ENCODE assay signal across 14 cellular contexts in the genomic region with DNA sequence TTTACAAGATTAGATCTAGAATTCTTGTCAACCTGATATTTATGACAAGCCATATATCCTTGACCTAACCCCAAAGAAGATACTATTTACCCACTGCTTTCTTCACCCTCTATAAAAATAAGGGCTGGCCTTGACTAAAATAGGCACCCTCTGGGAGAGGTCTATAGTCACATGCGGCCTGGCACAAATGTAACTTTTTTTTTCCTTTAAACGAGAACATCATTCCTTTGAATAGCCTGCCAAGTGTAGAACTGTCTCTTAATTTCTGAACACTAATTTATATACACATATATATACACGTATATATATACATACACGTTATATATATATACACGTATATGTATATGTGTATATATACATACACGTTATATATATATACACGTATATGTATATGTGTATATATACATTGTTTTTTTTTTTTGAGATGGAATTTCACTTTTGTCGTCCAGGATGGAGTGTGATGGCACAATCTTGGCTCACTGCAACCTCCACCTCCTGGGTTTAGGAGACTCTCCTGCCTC. TPM values are rescaled to one million over a fixed set of nuclear protein-coding genes. Genes with fewer than 3 reads are reported as not detected.
DNase-seq lines count a peak whose midpoint lies in the region; ATAC-seq and TF ChIP-seq lines count a peak whose summit lies in the region.
"Had no signal": no experiment of that assay in that cellular context is flagged by ENCODE, and none has a peak within 500 bp of the region (broad histone marks: within the 10 kb centered on the region; RNA-seq: fewer than 3 reads in every experiment).

No MANE protein-coding gene starts in this region.

- no peaks in the 10 kb centered on the region for H3K9me3 Mint-ChIP-seq in effector memory CD8-positive, alpha-beta T cell
- H3K9me3 Mint-ChIP-seq in naive B cell: peaks cover 0 to 9% (median 3%) of the 10 kb centered on the region in 7 donors

- peaks cover 72% of the 10 kb centered on the region for H3K4me1 ChIP-seq in vagina

- no peak for TF ChIP-seq POLR2A in vagina (IDR thresholded peaks at IDR 0.05)

- no peak overlapping the region for H3K4me3 Mint-ChIP-seq in effector memory CD8-positive, alpha-beta T cell
- H3K4me3 Mint-ChIP-seq in naive B cell: peak overlapping the region in 1 of 8 donors; percentile 25
- H3K4me3 Mint-ChIP-seq: activated naive CD8-positive, alpha-beta T cell treated with anti-CD3 and anti-CD28 coated beads, Interleukin-2, amount 10 ng/mL, durations not matched to agents 7 days and 5 days had no signal

- intact Hi-C loops in Right ventricle myocardium inferior (cut with DNase I) (loop anchor here (2.0 kb wide), 1 partner anchor 14 kb away; no protein-coding TSS in a partner anchor), cardiac septum (cut with DNase I) (no loop called here), vagina (cut with DNase I) (no loop called here)

- H3K36me3 ChIP-seq in vagina: no peaks in the 10 kb centered on the region

- H3K27me3 ChIP-seq in vagina: no peaks in the 10 kb centered on the region
- H3K27me3 ChIP-seq: dorsolateral prefrontal cortex, SJSA1 had no signal

- TF ChIP-seq CTCF in vagina (IDR thresholded peaks at IDR 0.05): no peak

- no peaks in the 10 kb centered on the region for H3K9me3 ChIP-seq in vagina

- H3K27ac ChIP-seq in vagina: peak overlapping the region; percentile 59
- H3K27ac ChIP-seq: SJSA1 had no signal

- peak; percentile 40 for ATAC-seq in Right ventricle myocardium inferior
- no peak for ATAC-seq in effector memory CD8-positive, alpha-beta T cell (replicated peaks)
- no peak for ATAC-seq in naive B cell (ENCODE audit: low read depth in 2 of 2)
- ATAC-seq in GM21381 (IDR thresholded peaks at IDR 0.05; ENCODE audit: unreplicated experiment): no peak
- ATAC-seq in GM19023 (IDR thresholded peaks at IDR 0.05; ENCODE audit: unreplicated experiment): no peak

- H3K4me1 Mint-ChIP-seq in effector memory CD8-positive, alpha-beta T cell (ENCODE audit: low read depth in 2 of 2): peaks cover 52 to 68% of the 10 kb centered on the region in 2 donors
- H3K4me1 Mint-ChIP-seq in naive B cell: peaks cover 40 to 90% (median 81%) of the 10 kb centered on the region in 3 donors

- peaks cover 25% of the 10 kb centered on the region for H3K36me3 Mint-ChIP-seq in effector memory CD8-positive, alpha-beta T cell (ENCODE audit: insufficient read depth)
- H3K36me3 Mint-ChIP-seq in naive B cell: peaks cover 1 to 3% of the 10 kb centered on the region in 2 donors

- no peak for DNase-seq in Right ventricle myocardium inferior (ENCODE audit: missing footprints)
- DNase-seq in cardiac septum (ENCODE audit: low spot score): no peak
- no peak for DNase-seq in effector memory CD8-positive, alpha-beta T cell
- DNase-seq in naive B cell: no peak
- no peak for DNase-seq in vagina (ENCODE audit: extremely low spot score in 2 of 2)
- no peak for DNase-seq in NK-92 treated with Interleukin-12 subunit alpha and Interleukin-12 subunit beta, amount 100 ng/mL, for 24 hours (lab: John Stamatoyannopoulos, UW)
- DNase-seq: activated CD4-positive, alpha-beta T cell treated with anti-CD3 and anti-CD28 coated beads for 4 hours; activated naive CD8-positive, alpha-beta T cell treated with anti-CD3 and anti-CD28 coated beads, Interleukin-2, amount 10 ng/mL, durations not matched to agents 7 days and 5 days; dorsolateral prefrontal cortex; GDM1; NCI-H526 treated with DMSO at 0.1 percent for 48 hours had no signal

- peak overlapping the region; percentile 67 to 97 for H3K27ac Mint-ChIP-seq in effector memory CD8-positive, alpha-beta T cell
- H3K27ac Mint-ChIP-seq in naive B cell: peak overlapping the region; percentile 90 to 99 (median 98)

- H3K4me3 ChIP-seq in vagina: no peak overlapping the region
- H3K4me3 ChIP-seq: dorsolateral prefrontal cortex, SJSA1 had no signal

- H3K27me3 Mint-ChIP-seq in effector memory CD8-positive, alpha-beta T cell: no peaks in the 10 kb centered on the region
- no peaks in the 10 kb centered on the region for H3K27me3 Mint-ChIP-seq in naive B cell
- H3K27me3 Mint-ChIP-seq: activated naive CD8-positive, alpha-beta T cell treated with anti-CD3 and anti-CD28 coated beads, Interleukin-2, amount 10 ng/mL, durations not matched to agents 7 days and 5 days had no signal

RNA-seq across cellular contexts. Expression of a gene that starts 18.6 kb away (rescaled TPM):
- total RNA-seq in Right ventricle myocardium inferior (99.2 TPM), cardiac septum (55.0 TPM), vagina (43.0 TPM)
- polyA plus RNA-seq in naive B cell (ENCODE audit: low read depth in 6 of 6): 10 to 100 TPM in 5 of 6 donors, 1 to 10 TPM in 1; 7.1 to 21.3 (median 15.9) TPM

RNA-seq across cellular contexts. Expression of a gene that starts 49.4 kb away (rescaled TPM):
- 26.9 TPM for total RNA-seq in Right ventricle myocardium inferior
- total RNA-seq in cardiac septum: 20.7 TPM
- polyA plus RNA-seq in naive B cell (ENCODE audit: low read depth in 6 of 6): 100 to 1,000 TPM in 1 of 6 donors, 10 to 100 TPM in 5; 52.8 to 109 (median 84.3) TPM
- 31.4 TPM for total RNA-seq in vagina
